Comparison of ENCODE assay signal across 13 cellular contexts in the genomic region with DNA sequence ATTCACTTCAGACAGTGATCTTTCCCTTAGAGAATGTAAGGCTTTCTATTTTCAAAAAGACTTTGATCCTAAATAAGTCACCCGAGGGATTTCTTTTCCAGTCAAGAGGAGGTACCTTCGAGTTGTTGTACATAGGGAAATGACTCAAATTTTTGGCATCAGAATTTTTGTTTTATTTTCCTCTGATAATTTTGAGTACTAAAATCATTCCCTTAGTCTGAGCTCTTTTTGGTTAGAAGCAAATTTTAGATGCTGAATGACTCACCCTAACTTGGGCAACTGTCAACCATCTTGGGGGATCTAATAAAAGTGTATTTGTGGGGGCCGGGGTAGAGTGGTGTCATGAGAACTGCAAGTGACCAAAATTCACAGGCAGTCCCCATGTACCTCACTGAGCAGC.
A peak's percentile ranks its signal among the peaks of the same experiment; 100 is the strongest.
DNase-seq lines count a peak whose midpoint lies in the region; ATAC-seq and TF ChIP-seq lines count a peak whose summit lies in the region.
"Had no signal": no experiment of that assay in that cellular context is flagged by ENCODE, and none has a peak within 500 bp of the region (broad histone marks: within the 10 kb centered on the region; RNA-seq: fewer than 3 reads in every experiment).

No MANE protein-coding gene starts in this region.

- no peaks in the 10 kb centered on the region for H3K9me3 ChIP-seq in gastrocnemius medialis

- in situ Hi-C loops in gastrocnemius medialis (cut with MboI; ENCODE audit: low sequenced_read_pairs in 4 of 4), result no loop called here

- ATAC-seq in gastrocnemius medialis, result no peak
- no peak for ATAC-seq in GM21423 (IDR thresholded peaks at IDR 0.05; ENCODE audit: unreplicated experiment)
- no peak for ATAC-seq in HG03460 (IDR thresholded peaks at IDR 0.05; ENCODE audit: unreplicated experiment)
- ATAC-seq: activated CD8-positive, alpha-beta memory T cell treated with anti-CD3 and anti-CD28 coated beads, Interleukin-2, amount 10 ng/mL, durations not matched to agents 7 days and 5 days had no signal

- intact Hi-C loops in gastrocnemius medialis (cut with DNase I; ENCODE audit: low total_unique reads), result no loop called here

- peak overlapping the region in 3 of 4 donors; percentile 32 to 63 (median 46) for H3K27ac ChIP-seq in gastrocnemius medialis

- H3K4me3 ChIP-seq in fibroblast of mammary gland (ENCODE audit: control insufficient read depth, low read depth, low read length) (no peak overlapping the region), gastrocnemius medialis (no peak overlapping the region)

- TF ChIP-seq CTCF in fibroblast of mammary gland (conservative IDR thresholded peaks at IDR 0.05; ENCODE audit: control insufficient read depth, insufficient read depth, low read depth, low read length) (no peak), gastrocnemius medialis (IDR thresholded peaks at IDR 0.05 in 4 of 5, conservative IDR thresholded peaks at IDR 0.05 in 1 of 5) (no peak)

- DNase-seq in EL, result peak; percentile 62
- DNase-seq in T1000 (lab: John Stamatoyannopoulos, UW), result peak; percentile 7
- DNase-seq in fibroblast of mammary gland (ENCODE audit: low read depth), result peak; percentile 88
- no peak for DNase-seq in gastrocnemius medialis
- no peak for DNase-seq in iPS-NIHi11 (ENCODE audit: low spot score)
- no peak for DNase-seq in DMS153 treated with DMSO at 0.1 percent for 48 hours (lab: John Stamatoyannopoulos, UW; ENCODE audit: unreplicated experiment)
- DNase-seq: activated CD8-positive, alpha-beta memory T cell treated with anti-CD3 and anti-CD28 coated beads, Interleukin-2, amount 10 ng/mL, durations not matched to agents 7 days and 5 days; CD8-positive, alpha-beta memory T cell; GOT3; NCI-H2171 treated with DMSO at 0.1 percent for 48 hours; retina had no signal

- no peaks in the 10 kb centered on the region for H3K36me3 ChIP-seq in gastrocnemius medialis

- peaks cover 13 to 28% of the 10 kb centered on the region in 2 donors for H3K4me1 ChIP-seq in gastrocnemius medialis

- TF ChIP-seq POLR2A in gastrocnemius medialis (IDR thresholded peaks at IDR 0.05), result no peak

- no peaks in the 10 kb centered on the region for H3K27me3 ChIP-seq in gastrocnemius medialis

Comparison
In these comparisons a context has a peak if more than half of its experiments do, and no peak if none do; other contexts are left out.
1. DNase-seq: peak in EL (single experiment), T1000 (single experiment) and fibroblast of mammary gland (single experiment); none in gastrocnemius medialis (0 of 2), iPS-NIHi11 (single experiment) and DMS153 treated with DMSO at 0.1 percent for 48 hours (single experiment).